8 cellular contexts compared by ENCODE assay signal in genomic region chr9:131530930-131531832, GRCh38. TPM values are rescaled to one million over a fixed set of nuclear protein-coding genes. Genes with fewer than 3 reads are reported as not detected.
A peak's percentile ranks its signal among the peaks of the same experiment; 100 is the strongest.
DNase-seq lines count a peak whose midpoint lies in the region; ATAC-seq and TF ChIP-seq lines count a peak whose summit lies in the region.

Gene UCK1 (minus strand): TSS chr9:131531263. CDS start chr9:131531174, 89 bp downstream.

- no peak within 1 kb of the TSS for H3K27ac ChIP-seq in iPS DF 6.9 (ENCODE audit: low read length)
- H3K27ac ChIP-seq in gastrocnemius medialis, result peak within 1 kb of the TSS; percentile 75 to 96 (median 88)

- peaks cover 29% of the 10 kb centered on the region for H3K36me3 Mint-ChIP-seq in brain

- H3K36me3 ChIP-seq in iPS DF 6.9 (ENCODE audit: control insufficient read depth, insufficient read depth, low read length), result peaks cover 23% of the 10 kb centered on the region
- H3K36me3 ChIP-seq in gastrocnemius medialis, result peaks cover 0 to 37% of the 10 kb centered on the region in 2 donors

- H3K27ac Mint-ChIP-seq in brain, result peak within 1 kb of the TSS in 4 of 5 experiments; percentile 67 to 91 (median 83)

- peak; percentile 68 to 74 for TF ChIP-seq POLR2A in gastrocnemius medialis (IDR thresholded peaks at IDR 0.05)

- peaks cover 10% of the 10 kb centered on the region for H3K4me1 Mint-ChIP-seq in brain

- ATAC-seq in HG02973 (IDR thresholded peaks at IDR 0.05; ENCODE audit: unreplicated experiment) (peak; percentile 68), gastrocnemius medialis (peak; percentile 94 to 95)

- no CpG with 5 or more reads among the region's 101 CpGs for WGBS in iPS DF 6.9 (ENCODE audit: insufficient coverage, insufficient read length)

- H3K27me3 Mint-ChIP-seq in brain, result peaks cover 4% of the 10 kb centered on the region

- TF ChIP-seq CTCF in brain (conservative IDR thresholded peaks at IDR 0.05) (no peak), gastrocnemius medialis (IDR thresholded peaks at IDR 0.05 in 4 of 5, conservative IDR thresholded peaks at IDR 0.05 in 1 of 5) (peak in 1 of 5 experiments; percentile 7)

- intact Hi-C loops in gastrocnemius medialis (cut with DNase I; ENCODE audit: low total_unique reads), result no loop called here

- H3K9me3 ChIP-seq in iPS DF 6.9 (ENCODE audit: control insufficient read depth, insufficient read depth, low read length), result no peaks in the 10 kb centered on the region
- no peaks in the 10 kb centered on the region for H3K9me3 ChIP-seq in gastrocnemius medialis

- in situ Hi-C loops in gastrocnemius medialis (cut with MboI; ENCODE audit: low sequenced_read_pairs in 4 of 4), result no loop called here

- peak within 1 kb of the TSS; percentile 87 to 93 (median 90) for H3K4me3 Mint-ChIP-seq in brain

- DNase-seq in NCI-H187 (lab: John Stamatoyannopoulos, UW) (peak; percentile 11 to 26), NCI-H187 treated with DMSO at 0.1 percent for 48 hours (lab: John Stamatoyannopoulos, UW) (no peak), NCI-H2107 (lab: John Stamatoyannopoulos, UW) (peak; percentile 36), UCSD-AML1 (lab: John Stamatoyannopoulos, UW; ENCODE audit: unreplicated experiment) (peak; percentile 87), iPS DF 6.9 (ENCODE audit: low read depth, low spot score) (peak; percentile 50), gastrocnemius medialis (peak; percentile 56 to 70)

- H3K9me3 Mint-ChIP-seq in brain, result no peaks in the 10 kb centered on the region

- H3K4me1 ChIP-seq in iPS DF 6.9 (ENCODE audit: control insufficient read depth, insufficient read depth, low read length) (peaks cover 3% of the 10 kb centered on the region; the same call in 1 of the 2 replicates), gastrocnemius medialis (peaks cover 13 to 14% of the 10 kb centered on the region in 2 donors)

- no peaks in the 10 kb centered on the region for H3K27me3 ChIP-seq in iPS DF 6.9 (ENCODE audit: control insufficient read depth, insufficient read depth, low read length)
- H3K27me3 ChIP-seq in gastrocnemius medialis, result no peaks in the 10 kb centered on the region

- H3K4me3 ChIP-seq in iPS DF 6.9 (ENCODE audit: low read length) (peak within 1 kb of the TSS; percentile 91), gastrocnemius medialis (peak within 1 kb of the TSS; percentile 76 to 99 (median 85))

RNA-seq across cellular contexts. Expression of gene UCK1, which starts in this region (rescaled TPM):
- polyA plus RNA-seq in brain (ENCODE audit: insufficient read depth, low read depth, low replicate concordance), result 81.1 TPM
- total RNA-seq in gastrocnemius medialis, result 10 to 100 TPM; 39.7 to 86.9 (median 43.9) TPM
